In the genomic region with DNA sequence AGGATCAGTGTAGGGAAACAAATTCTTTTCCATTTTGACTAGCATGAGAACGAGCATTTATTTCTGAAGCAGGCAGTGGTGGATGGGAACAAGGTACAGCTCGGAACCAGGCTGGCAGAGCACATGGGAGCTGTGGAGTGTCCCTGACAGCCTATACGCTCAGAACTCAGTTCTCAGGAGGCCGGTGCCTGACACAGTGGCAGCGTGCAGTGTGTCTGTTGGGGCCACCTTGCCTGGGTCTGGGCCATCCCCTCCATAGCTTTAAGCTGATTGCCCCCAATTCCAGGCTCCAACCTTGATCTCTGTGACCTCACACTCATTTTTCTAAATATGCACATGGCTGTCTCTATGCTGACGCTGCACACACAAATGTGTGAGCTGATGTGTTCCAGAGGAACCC, we compare ENCODE assay signal across 15 cellular contexts. TPM values are rescaled to one million over a fixed set of nuclear protein-coding genes. Genes with fewer than 3 reads are reported as not detected.
DNase-seq lines count a peak whose midpoint lies in the region; ATAC-seq and TF ChIP-seq lines count a peak whose summit lies in the region.
"Had no signal": no experiment of that assay in that cellular context is flagged by ENCODE, and none has a peak within 500 bp of the region (broad histone marks: within the 10 kb centered on the region; RNA-seq: fewer than 3 reads in every experiment).

No MANE protein-coding gene starts in this region.

- ATAC-seq in CD4-positive, CD25-positive, alpha-beta regulatory T cell (ENCODE audit: low read depth in 2 of 2): no peak
- ATAC-seq in natural killer cell treated with Interleukin-12 subunit alpha and Interleukin-12 subunit beta and Interleukin-15 and Interleukin-18, amount 100 ng/mL, for 72 hours: no peak

- H3K9me3 ChIP-seq in CD4-positive, CD25-positive, alpha-beta regulatory T cell (ENCODE audit: control insufficient read depth in 2 of 2, low read length in 2 of 2): no peaks in the 10 kb centered on the region
- H3K9me3 ChIP-seq: MG63 had no signal

- CTCF ChIA-PET in Calu3 (lab: Charles Lee): no interaction called here

- H3K27me3 Mint-ChIP-seq in activated T-cell treated with anti-CD3 and anti-CD28 coated beads, Interleukin-2, amount 50 U/mL, for 24 hours: no peaks in the 10 kb centered on the region
- no peaks in the 10 kb centered on the region for H3K27me3 Mint-ChIP-seq in CD4-positive, CD25-positive, alpha-beta regulatory T cell
- H3K27me3 Mint-ChIP-seq in chondrocyte (ENCODE audit: low read depth) (peaks cover 5% of the 10 kb centered on the region), Calu3 (ENCODE audit: unreplicated experiment) (peaks cover 24% of the 10 kb centered on the region)
- H3K27me3 Mint-ChIP-seq in natural killer cell treated with Interleukin-12 subunit alpha and Interleukin-12 subunit beta and Interleukin-15 and Interleukin-18, amount 100 ng/mL, for 72 hours: no peaks in the 10 kb centered on the region

- no peak overlapping the region for H3K4me3 Mint-ChIP-seq in activated T-cell treated with anti-CD3 and anti-CD28 coated beads, Interleukin-2, amount 50 U/mL, for 24 hours
- no peak overlapping the region for H3K4me3 Mint-ChIP-seq in CD4-positive, CD25-positive, alpha-beta regulatory T cell
- H3K4me3 Mint-ChIP-seq in chondrocyte (ENCODE audit: unreplicated experiment) (no peak overlapping the region), Calu3 (ENCODE audit: low read depth, unreplicated experiment) (no peak overlapping the region)
- H3K4me3 Mint-ChIP-seq in natural killer cell treated with Interleukin-12 subunit alpha and Interleukin-12 subunit beta and Interleukin-15 and Interleukin-18, amount 100 ng/mL, for 72 hours: no peak overlapping the region
- H3K4me3 Mint-ChIP-seq: HFFc6 had no signal

- H3K36me3 ChIP-seq in CD4-positive, CD25-positive, alpha-beta regulatory T cell (ENCODE audit: control insufficient read depth, insufficient read depth, low read length): peaks cover 89% of the 10 kb centered on the region
- H3K36me3 ChIP-seq: MG63 had no signal

- intact Hi-C loops in Calu3 (cut with micrococcal nuclease; ENCODE audit: unreplicated experiment): no loop called here

- no peaks in the 10 kb centered on the region for H3K27me3 ChIP-seq in CD4-positive, CD25-positive, alpha-beta regulatory T cell (ENCODE audit: control insufficient read depth, insufficient read depth, low read length)
- H3K27me3 ChIP-seq: MG63 had no signal

- H3K4me1 ChIP-seq in CD4-positive, CD25-positive, alpha-beta regulatory T cell (ENCODE audit: control insufficient read depth, insufficient read depth, low read length, poor library complexity, severe bottlenecking): no peaks in the 10 kb centered on the region

- DNase-seq in activated T-cell treated with anti-CD3 and anti-CD28 coated beads, Interleukin-2, amount 50 U/mL, for 24 hours: no peak
- DNase-seq in activated T-cell treated with anti-CD3 and anti-CD28 coated beads for 4 hours (no peak), chondrocyte (ENCODE audit: low spot score) (peak; percentile 57), Calu3 (no peak), LoVo (ENCODE audit: low spot score) (no peak), NCI-H82 treated with DMSO at 0.1 percent for 48 hours (lab: John Stamatoyannopoulos, UW; ENCODE audit: unreplicated experiment) (no peak)
- no peak for DNase-seq in CD4-positive, CD25-positive, alpha-beta regulatory T cell
- DNase-seq in natural killer cell treated with Interleukin-12 subunit alpha and Interleukin-12 subunit beta and Interleukin-15 and Interleukin-18, amount 100 ng/mL, for 72 hours (ENCODE audit: low spot score): peak; percentile 56
- DNase-seq: C1 segment of cervical spinal cord, COR-L47, HFFc6, MG63, NCI-H1092, NCI-H2081 treated with DMSO at 0.1 percent for 48 hours, NCI-H510A treated with DMSO at 0.1 percent for 48 hours had no signal

- H3K36me3 Mint-ChIP-seq in activated T-cell treated with anti-CD3 and anti-CD28 coated beads, Interleukin-2, amount 50 U/mL, for 24 hours (ENCODE audit: low read depth): peaks cover 92% of the 10 kb centered on the region
- peaks cover 71% of the 10 kb centered on the region for H3K36me3 Mint-ChIP-seq in CD4-positive, CD25-positive, alpha-beta regulatory T cell
- H3K36me3 Mint-ChIP-seq in chondrocyte (ENCODE audit: low read depth) (no peaks in the 10 kb centered on the region), Calu3 (ENCODE audit: insufficient read depth, unreplicated experiment) (no peaks in the 10 kb centered on the region)
- peaks cover 18% of the 10 kb centered on the region for H3K36me3 Mint-ChIP-seq in natural killer cell treated with Interleukin-12 subunit alpha and Interleukin-12 subunit beta and Interleukin-15 and Interleukin-18, amount 100 ng/mL, for 72 hours

- TF ChIP-seq CTCF in chondrocyte (IDR thresholded peaks at IDR 0.05) (no peak), Calu3 (IDR thresholded peaks at IDR 0.05; ENCODE audit: unreplicated experiment) (no peak)

- BruUV-seq in Calu3 (replicated peaks; lab: Mats Ljungman, UMichigan): no TSS peak

- no peak overlapping the region for H3K4me3 ChIP-seq in CD4-positive, CD25-positive, alpha-beta regulatory T cell (ENCODE audit: low read depth, low read length)
- H3K4me3 ChIP-seq: MG63 had no signal

- peaks cover 4% of the 10 kb centered on the region for H3K4me1 Mint-ChIP-seq in activated T-cell treated with anti-CD3 and anti-CD28 coated beads, Interleukin-2, amount 50 U/mL, for 24 hours (ENCODE audit: low read depth)
- H3K4me1 Mint-ChIP-seq in CD4-positive, CD25-positive, alpha-beta regulatory T cell: peaks cover 0 to 4% (median under 1%) of the 10 kb centered on the region in 4 donors
- H3K4me1 Mint-ChIP-seq in chondrocyte (ENCODE audit: low read depth) (no peaks in the 10 kb centered on the region), Calu3 (ENCODE audit: low read depth, unreplicated experiment) (no peaks in the 10 kb centered on the region)
- H3K4me1 Mint-ChIP-seq in natural killer cell treated with Interleukin-12 subunit alpha and Interleukin-12 subunit beta and Interleukin-15 and Interleukin-18, amount 100 ng/mL, for 72 hours (ENCODE audit: low read depth in 2 of 2): peaks cover 0 to 10% of the 10 kb centered on the region in 2 donors

- H3K27ac Mint-ChIP-seq in activated T-cell treated with anti-CD3 and anti-CD28 coated beads, Interleukin-2, amount 50 U/mL, for 24 hours: peak overlapping the region; percentile 9
- peak overlapping the region; percentile 60 to 72 (median 63) for H3K27ac Mint-ChIP-seq in CD4-positive, CD25-positive, alpha-beta regulatory T cell
- H3K27ac Mint-ChIP-seq in chondrocyte (ENCODE audit: unreplicated experiment) (no peak overlapping the region), Calu3 (ENCODE audit: unreplicated experiment) (no peak overlapping the region)
- H3K27ac Mint-ChIP-seq in natural killer cell treated with Interleukin-12 subunit alpha and Interleukin-12 subunit beta and Interleukin-15 and Interleukin-18, amount 100 ng/mL, for 72 hours: peak overlapping the region; percentile 6 to 22
- H3K27ac Mint-ChIP-seq: HFFc6 had no signal

- H3K9me3 Mint-ChIP-seq in activated T-cell treated with anti-CD3 and anti-CD28 coated beads, Interleukin-2, amount 50 U/mL, for 24 hours: no peaks in the 10 kb centered on the region
- H3K9me3 Mint-ChIP-seq in CD4-positive, CD25-positive, alpha-beta regulatory T cell: peaks cover 0 to 3% (median 0%) of the 10 kb centered on the region in 7 donors
- no peaks in the 10 kb centered on the region for H3K9me3 Mint-ChIP-seq in chondrocyte (ENCODE audit: low read depth)
- no peaks in the 10 kb centered on the region for H3K9me3 Mint-ChIP-seq in natural killer cell treated with Interleukin-12 subunit alpha and Interleukin-12 subunit beta and Interleukin-15 and Interleukin-18, amount 100 ng/mL, for 72 hours
- H3K9me3 Mint-ChIP-seq in Calu3 (ENCODE audit: low read depth, unreplicated experiment): no peaks in the 10 kb centered on the region
- H3K9me3 Mint-ChIP-seq: HFFc6 had no signal

- H3K27ac ChIP-seq in CD4-positive, CD25-positive, alpha-beta regulatory T cell (ENCODE audit: insufficient read depth, low read length, poor library complexity, severe bottlenecking): no peak overlapping the region

RNA-seq across cellular contexts. Expression of a gene that starts 54.5 kb away (rescaled TPM):
- total RNA-seq in CD4-positive, CD25-positive, alpha-beta regulatory T cell: 125 TPM
- 10 to 100 TPM; 15.2 to 23.5 (median 19.0) TPM for polyA plus RNA-seq in CD4-positive, CD25-positive, alpha-beta regulatory T cell
- total RNA-seq in chondrocyte (23.8 to 25.7 TPM (median 24.8 TPM) in 3 replicates), Calu3 (2022) (45.0 and 47.6 TPM in 2 replicates)
- total RNA-seq in natural killer cell treated with Interleukin-12 subunit alpha and Interleukin-12 subunit beta and Interleukin-15 and Interleukin-18, amount 100 ng/mL, for 72 hours: 10 to 100 TPM; 39.5 to 78.6 TPM

Comparison
In these comparisons a context has a peak if more than half of its experiments do, and no peak if none do; other contexts are left out.
1. DNase-seq: peak in chondrocyte (single experiment) and natural killer cell treated with Interleukin-12 subunit alpha and Interleukin-12 subunit beta and Interleukin-15 and Interleukin-18, amount 100 ng/mL, for 72 hours (single experiment); none in activated T-cell treated with anti-CD3 and anti-CD28 coated beads, Interleukin-2, amount 50 U/mL, for 24 hours (single experiment), activated T-cell treated with anti-CD3 and anti-CD28 coated beads for 4 hours (single experiment), CD4-positive, CD25-positive, alpha-beta regulatory T cell (0 of 3), Calu3 (single experiment), LoVo (single experiment) and NCI-H82 treated with DMSO at 0.1 percent for 48 hours (single experiment).
2. H3K27ac Mint-ChIP-seq: peak in activated T-cell treated with anti-CD3 and anti-CD28 coated beads, Interleukin-2, amount 50 U/mL, for 24 hours (single experiment), CD4-positive, CD25-positive, alpha-beta regulatory T cell (3 of 3) and natural killer cell treated with Interleukin-12 subunit alpha and Interleukin-12 subunit beta and Interleukin-15 and Interleukin-18, amount 100 ng/mL, for 72 hours (2 of 2); none in chondrocyte (single experiment) and Calu3 (single experiment).